ENCODE assay signal across 27 cellular contexts in the genomic region with DNA sequence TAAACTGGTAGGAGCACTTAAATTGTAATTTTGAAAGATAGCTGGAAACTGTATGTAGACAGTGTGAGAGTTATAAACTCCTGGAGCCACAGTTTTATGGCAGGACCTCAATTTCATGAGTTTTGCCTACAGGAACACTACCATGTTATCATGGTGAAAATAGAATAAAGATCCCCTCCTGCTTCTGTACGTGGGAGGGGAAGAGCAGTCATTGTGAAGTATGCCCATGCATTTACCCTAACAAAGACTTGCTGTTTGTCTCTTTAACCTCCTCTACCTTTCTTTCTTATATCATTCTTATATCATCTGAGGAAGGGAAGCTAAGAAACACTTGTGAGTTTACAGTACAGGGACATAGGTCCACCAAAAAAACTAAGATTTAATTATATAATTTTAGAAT.
DNase-seq lines count a peak whose midpoint lies in the region; ATAC-seq and TF ChIP-seq lines count a peak whose summit lies in the region.
"Had no signal": no experiment of that assay in that cellular context is flagged by ENCODE, and none has a peak within 500 bp of the region (broad histone marks: within the 10 kb centered on the region; RNA-seq: fewer than 3 reads in every experiment).

No MANE protein-coding gene starts in this region.

- H3K18ac ChIP-seq in mesendoderm (ENCODE audit: low read length), result no peak overlapping the region

- H3K36me3 ChIP-seq in HUES48 (ENCODE audit: control insufficient read depth, insufficient read depth, low read length) (no peaks in the 10 kb centered on the region), mesendoderm (ENCODE audit: control insufficient read depth, insufficient read depth, low read length) (no peaks in the 10 kb centered on the region)
- H3K36me3 ChIP-seq: BLaER1 treated with 17β-estradiol and CSF1 and Interleukin-3, amounts not matched to agents 10 nM and 100 nM; SJSA1 had no signal

- DNase-seq in WTC11 (ENCODE audit: low spot score) (no peak), mesendoderm (no peak), inferior parietal cortex (ENCODE audit: extremely low spot score) (no peak), NCI-H2196 (lab: John Stamatoyannopoulos, UW; ENCODE audit: unreplicated experiment) (no peak), NCI-H510A treated with DMSO at 0.1 percent for 48 hours (lab: John Stamatoyannopoulos, UW) (no peak), NCI-H1694 (lab: John Stamatoyannopoulos, UW) (no peak)
- DNase-seq: AML-193; CD4-positive, alpha-beta T cell; COR-L47; DMS79; GF-D8; IMR-90; KG1; MM.1S; NCI-H1417; NCI-H187; NCI-H2081 treated with DMSO at 0.1 percent for 48 hours; NCI-H2171 treated with DMSO at 0.1 percent for 48 hours; NCI-H524 treated with DMSO at 0.1 percent for 48 hours; NCI-H774; PC-9; Right ventricle myocardium superior; RPMI8226 had no signal

- ATAC-seq in WTC11, result peak; percentile 87
- ATAC-seq: A549 had no signal

- H2BK5ac ChIP-seq in mesendoderm (ENCODE audit: low read length), result no peak overlapping the region

- H3K4me3 Mint-ChIP-seq in WTC11, result no peak overlapping the region
- H3K4me3 Mint-ChIP-seq: CD4-positive, alpha-beta T cell had no signal

- H3K9me3 ChIP-seq in HUES48 (ENCODE audit: control insufficient read depth, insufficient read depth, low read length), result no peaks in the 10 kb centered on the region
- H3K9me3 ChIP-seq: A549; BLaER1 treated with 17β-estradiol and CSF1 and Interleukin-3, amounts not matched to agents 10 nM and 100 nM had no signal

- no peak overlapping the region for H4K5ac ChIP-seq in mesendoderm (ENCODE audit: low read length)

- H3K4me1 ChIP-seq in HUES48 (ENCODE audit: control insufficient read depth, insufficient read depth, low read length) (peaks cover 26% of the 10 kb centered on the region), mesendoderm (ENCODE audit: control insufficient read depth, low read depth, low read length) (peaks cover 2% of the 10 kb centered on the region)
- H3K4me1 ChIP-seq: A549; BLaER1 treated with 17β-estradiol and CSF1 and Interleukin-3, amounts not matched to agents 10 nM and 100 nM; SJSA1 had no signal

- no peak overlapping the region for H3K4me3 ChIP-seq in HUES48 (ENCODE audit: low read depth, low read length)
- no peak overlapping the region for H3K4me3 ChIP-seq in mesendoderm (ENCODE audit: low read length)
- H3K4me3 ChIP-seq: A549; BLaER1 treated with 17β-estradiol and CSF1 and Interleukin-3, amounts not matched to agents 10 nM and 100 nM; PC-9; SJSA1 had no signal

- H3K4ac ChIP-seq in mesendoderm (ENCODE audit: low read depth, low read length), result no peak overlapping the region

- no peak overlapping the region for H2BK15ac ChIP-seq in mesendoderm (replicated peaks; ENCODE audit: low read depth)

- no peak overlapping the region for H3K23ac ChIP-seq in mesendoderm (ENCODE audit: low read length)

- no peaks in the 10 kb centered on the region for H3K36me3 Mint-ChIP-seq in WTC11

- H3K79me2 ChIP-seq in mesendoderm (ENCODE audit: control insufficient read depth, insufficient read depth, low read length), result no peaks in the 10 kb centered on the region

- H3K27ac Mint-ChIP-seq in WTC11, result no peak overlapping the region
- H3K27ac Mint-ChIP-seq: CD4-positive, alpha-beta T cell had no signal

- POLR2A ChIA-PET in WTC11 (lab: Charles Lee), result no interaction called here

- peak overlapping the region; percentile 28 for H2BK120ac ChIP-seq in mesendoderm (ENCODE audit: low read depth, low read length)

- H3K27me3 ChIP-seq in HUES48 (ENCODE audit: control insufficient read depth, insufficient read depth, low read length) (no peaks in the 10 kb centered on the region), mesendoderm (ENCODE audit: insufficient read depth, low read length, poor library complexity) (no peaks in the 10 kb centered on the region)
- H3K27me3 ChIP-seq: BLaER1 treated with 17β-estradiol and CSF1 and Interleukin-3, amounts not matched to agents 10 nM and 100 nM; SJSA1 had no signal

- H2AK5ac ChIP-seq in mesendoderm (ENCODE audit: low read length), result no peak overlapping the region

- peaks cover 33% of the 10 kb centered on the region for H3K4me1 Mint-ChIP-seq in WTC11

- no peak overlapping the region for H3K56ac ChIP-seq in mesendoderm (ENCODE audit: low read length)

- WGBS in mesendoderm (ENCODE audit: extremely low coverage, insufficient coverage, low lambda C conversion rate), result no CpG with 5 or more reads among the region's 1 CpG

- no peaks in the 10 kb centered on the region for H3K9me3 Mint-ChIP-seq in WTC11

- no peaks in the 10 kb centered on the region for H3K79me1 ChIP-seq in mesendoderm (ENCODE audit: low read length)

- no peak overlapping the region for H4K8ac ChIP-seq in mesendoderm (ENCODE audit: low read depth, low read length)

- TF ChIP-seq CTCF in WTC11 (IDR thresholded peaks at IDR 0.05), result no peak

- H3K4me2 ChIP-seq in mesendoderm (ENCODE audit: low read length), result no peak overlapping the region
- H3K4me2 ChIP-seq: A549; BLaER1 treated with 17β-estradiol and CSF1 and Interleukin-3, amounts not matched to agents 10 nM and 100 nM; PC-9 had no signal

- CTCF ChIA-PET in WTC11 (lab: Charles Lee), result interaction anchor here (1.6 kb wide), 1 partner anchor 329 kb away, joined by 7 read pairs; no protein-coding TSS in a partner anchor

- H3K27ac ChIP-seq in HUES48 (ENCODE audit: low read depth, low read length) (peak overlapping the region; percentile 71), mesendoderm (ENCODE audit: low read depth, low read length) (no peak overlapping the region)
- H3K27ac ChIP-seq: A549; BLaER1 treated with 17β-estradiol and CSF1 and Interleukin-3, amounts not matched to agents 10 nM and 100 nM; PC-9; SJSA1 had no signal

- no peaks in the 10 kb centered on the region for H3K27me3 Mint-ChIP-seq in WTC11 (ENCODE audit: low read depth)
- H3K27me3 Mint-ChIP-seq: CD4-positive, alpha-beta T cell had no signal

- H3K9ac ChIP-seq in HUES48 (ENCODE audit: low read depth, low read length) (no peak overlapping the region), mesendoderm (ENCODE audit: low read length) (no peak overlapping the region)
- H3K9ac ChIP-seq: BLaER1 treated with 17β-estradiol and CSF1 and Interleukin-3, amounts not matched to agents 10 nM and 100 nM had no signal

TF ChIP-seq in WTC11, 78 proteins besides CTCF, POLR2A, EP300 and RAD21:
- no peak for TF ChIP-seq FOXP1 (CRISPR knock-in tag; IDR thresholded peaks at IDR 0.05; ENCODE audit: borderline replicate concordance)
- no peak for TF ChIP-seq ZNF512 (CRISPR knock-in tag; IDR thresholded peaks at IDR 0.05; ENCODE audit: borderline replicate concordance)
- no peak for TF ChIP-seq ZBTB43 (CRISPR knock-in tag; IDR thresholded peaks at IDR 0.05)
- no peak for TF ChIP-seq MLX (CRISPR knock-in tag; IDR thresholded peaks at IDR 0.05)
- TF ChIP-seq, protein P1, sequence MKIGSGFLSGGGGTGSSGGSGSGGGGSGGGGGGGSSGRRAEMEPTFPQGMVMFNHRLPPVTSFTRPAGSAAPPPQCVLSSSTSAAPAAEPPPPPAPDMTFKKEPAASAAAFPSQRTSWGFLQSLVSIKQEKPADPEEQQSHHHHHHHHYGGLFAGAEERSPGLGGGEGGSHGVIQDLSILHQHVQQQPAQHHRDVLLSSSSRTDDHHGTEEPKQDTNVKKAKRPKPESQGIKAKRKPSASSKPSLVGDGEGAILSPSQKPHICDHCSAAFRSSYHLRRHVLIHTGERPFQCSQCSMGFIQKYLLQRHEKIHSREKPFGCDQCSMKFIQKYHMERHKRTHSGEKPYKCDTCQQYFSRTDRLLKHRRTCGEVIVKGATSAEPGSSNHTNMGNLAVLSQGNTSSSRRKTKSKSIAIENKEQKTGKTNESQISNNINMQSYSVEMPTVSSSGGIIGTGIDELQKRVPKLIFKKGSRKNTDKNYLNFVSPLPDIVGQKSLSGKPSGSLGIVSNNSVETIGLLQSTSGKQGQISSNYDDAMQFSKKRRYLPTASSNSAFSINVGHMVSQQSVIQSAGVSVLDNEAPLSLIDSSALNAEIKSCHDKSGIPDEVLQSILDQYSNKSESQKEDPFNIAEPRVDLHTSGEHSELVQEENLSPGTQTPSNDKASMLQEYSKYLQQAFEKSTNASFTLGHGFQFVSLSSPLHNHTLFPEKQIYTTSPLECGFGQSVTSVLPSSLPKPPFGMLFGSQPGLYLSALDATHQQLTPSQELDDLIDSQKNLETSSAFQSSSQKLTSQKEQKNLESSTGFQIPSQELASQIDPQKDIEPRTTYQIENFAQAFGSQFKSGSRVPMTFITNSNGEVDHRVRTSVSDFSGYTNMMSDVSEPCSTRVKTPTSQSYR (CRISPR knock-in tag; IDR thresholded peaks at IDR 0.05), result no peak
- TF ChIP-seq TCF7 (CRISPR knock-in tag; IDR thresholded peaks at IDR 0.05; ENCODE audit: low read depth), result no peak
- TF ChIP-seq NR3C1 (CRISPR knock-in tag; conservative IDR thresholded peaks at IDR 0.05; ENCODE audit: low read depth), result no peak
- no peak for TF ChIP-seq PRRX2 (CRISPR knock-in tag; IDR thresholded peaks at IDR 0.05)
